ENCODE assay signal across 3 cellular contexts in genomic region chr2:137674991-137675390, GRCh38.
"Had no signal": no experiment of that assay in that cellular context is flagged by ENCODE, and none has a peak within 500 bp of the region (broad histone marks: within the 10 kb centered on the region; RNA-seq: fewer than 3 reads in every experiment).

No MANE protein-coding gene starts in this region.

- ATAC-seq: GM12878 had no signal

- DNase-seq: GDM1, GF-D8 had no signal

- H3K4me3 ChIP-seq: GM12878 had no signal
